ENCODE assay signal across 14 cellular contexts in genomic region chr7:143929224-143929920, GRCh38. TPM values are rescaled to one million over a fixed set of nuclear protein-coding genes. Genes with fewer than 3 reads are reported as not detected.
DNase-seq lines count a peak whose midpoint lies in the region; ATAC-seq and TF ChIP-seq lines count a peak whose summit lies in the region.
"Had no signal": no experiment of that assay in that cellular context is flagged by ENCODE, and none has a peak within 500 bp of the region (broad histone marks: within the 10 kb centered on the region; RNA-seq: fewer than 3 reads in every experiment).

No MANE protein-coding gene starts in this region.

- H3K27me3 Mint-ChIP-seq in endothelial cell (ENCODE audit: unreplicated experiment) = no peaks in the 10 kb centered on the region

- no peaks in the 10 kb centered on the region for H3K36me3 Mint-ChIP-seq in endothelial cell (ENCODE audit: low read depth, unreplicated experiment)

- ATAC-seq in HG02973 (IDR thresholded peaks at IDR 0.05; ENCODE audit: unreplicated experiment) = peak; percentile 78

- DNase-seq in stimulated activated CD4-positive, alpha-beta T cell treated with anti-CD3 and anti-CD28 coated beads, Interleukin-15, amount 100 ng/mL, for 24 hours = peak; percentile 19
- DNase-seq in stimulated activated CD4-positive, alpha-beta T cell treated with anti-CD3 and anti-CD28 coated beads, Interleukin-2, amount 100 ng/mL, for 24 hours = no peak
- DNase-seq in amniotic epithelial cell (ENCODE audit: low read depth) = peak; percentile 49
- DNase-seq in superior temporal gyrus (ENCODE audit: extremely low spot score) = peak; percentile 32
- DNase-seq in coronary artery (ENCODE audit: low spot score) = no peak
- no peak for DNase-seq in endothelial cell (ENCODE audit: low spot score)
- no peak for DNase-seq in SKM-1 treated with dmso at 0.1 percent for 144 hours (lab: John Stamatoyannopoulos, UW; ENCODE audit: unreplicated experiment)
- DNase-seq: activated gamma-delta T cell, BE2C, islet precursor cell, NCI-H446 had no signal

- no peak for TF ChIP-seq CTCF in coronary artery (IDR thresholded peaks at IDR 0.05)
- TF ChIP-seq CTCF in endothelial cell (IDR thresholded peaks at IDR 0.05; ENCODE audit: unreplicated experiment) = no peak

- no peak overlapping the region for H3K4me3 Mint-ChIP-seq in endothelial cell (ENCODE audit: unreplicated experiment)

- H3K27ac ChIP-seq in coronary artery = no peak overlapping the region

- H3K4me3 ChIP-seq in coronary artery = no peak overlapping the region

- H3K27ac Mint-ChIP-seq in endothelial cell (ENCODE audit: unreplicated experiment) = no peak overlapping the region

- H3K4me1 Mint-ChIP-seq in endothelial cell (ENCODE audit: unreplicated experiment) = no peaks in the 10 kb centered on the region

- H3K9me3 Mint-ChIP-seq in endothelial cell (ENCODE audit: unreplicated experiment) = no peaks in the 10 kb centered on the region

RNA-seq across cellular contexts. Expression of gene OR2F2, which starts 5.7 kb away (rescaled TPM):
- not detected for total RNA-seq in endothelial cell (ENCODE audit: unreplicated experiment)
- total RNA-seq: cerebellum, H4 had no signal

RNA-seq across cellular contexts. Expression of gene OR2F1, which starts 25.3 kb away (rescaled TPM):
- total RNA-seq in endothelial cell (ENCODE audit: unreplicated experiment) = not detected
- total RNA-seq: H4 had no signal

RNA-seq across cellular contexts. Expression of gene TCAF1, which starts 27.4 kb away (rescaled TPM):
- total RNA-seq in endothelial cell (ENCODE audit: unreplicated experiment) = 79.7 TPM

Comparison
In these comparisons a context has a peak if more than half of its experiments do, and no peak if none do; other contexts are left out.
1. DNase-seq: peak in stimulated activated CD4-positive, alpha-beta T cell treated with anti-CD3 and anti-CD28 coated beads, Interleukin-15, amount 100 ng/mL, for 24 hours (single experiment), amniotic epithelial cell (single experiment) and superior temporal gyrus (single experiment); none in stimulated activated CD4-positive, alpha-beta T cell treated with anti-CD3 and anti-CD28 coated beads, Interleukin-2, amount 100 ng/mL, for 24 hours (0 of 2), coronary artery (single experiment), endothelial cell (single experiment) and SKM-1 treated with dmso at 0.1 percent for 144 hours (single experiment).